In the genomic region with DNA sequence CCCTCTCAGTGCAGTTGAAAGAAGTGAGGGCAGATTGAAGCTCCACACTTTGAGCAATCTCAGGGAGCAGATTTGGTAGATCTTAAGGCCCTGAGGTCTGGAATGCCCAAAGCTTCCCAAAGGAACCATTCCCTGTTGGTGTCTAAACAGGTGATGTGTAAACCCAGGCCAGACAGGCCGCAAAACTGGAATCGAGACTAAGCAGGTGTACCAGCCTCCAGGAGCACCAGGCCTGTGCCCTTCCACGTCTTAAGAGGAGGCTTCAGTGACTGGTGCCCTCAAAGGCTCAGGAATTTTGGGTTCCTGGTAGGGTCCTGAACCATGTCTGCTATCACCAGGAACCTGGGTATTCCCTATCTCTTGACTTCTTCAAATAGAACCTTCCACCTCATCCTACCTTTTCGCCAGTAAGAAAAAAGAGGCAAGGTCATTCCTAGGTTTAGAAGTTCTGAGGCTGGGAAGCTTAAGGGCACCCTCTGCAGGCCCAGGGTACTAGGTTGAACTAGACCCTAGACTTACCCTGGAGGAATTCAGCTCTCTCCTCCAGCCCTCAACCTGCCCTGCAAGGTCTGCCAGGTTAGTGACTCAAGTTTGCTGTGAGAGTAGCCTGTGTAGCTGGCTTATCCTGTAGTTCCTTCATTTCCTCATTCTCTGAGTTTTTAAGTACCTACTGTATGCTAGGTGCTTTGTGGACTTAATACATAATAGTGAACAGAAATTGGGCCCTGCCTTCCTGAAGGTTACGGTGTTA, we compare ENCODE assay signal across 10 cellular contexts.
A peak's percentile ranks its signal among the peaks of the same experiment; 100 is the strongest.
DNase-seq lines count a peak whose midpoint lies in the region; ATAC-seq and TF ChIP-seq lines count a peak whose summit lies in the region.
"Had no signal": no experiment of that assay in that cellular context is flagged by ENCODE, and none has a peak within 500 bp of the region (broad histone marks: within the 10 kb centered on the region; RNA-seq: fewer than 3 reads in every experiment).

No MANE protein-coding gene starts in this region.

- peaks cover 4% of the 10 kb centered on the region for H3K9me3 Mint-ChIP-seq in activated CD8-positive, alpha-beta memory T cell treated with anti-CD3 and anti-CD28 coated beads, Interleukin-2, amount 10 ng/mL, durations not matched to agents 7 days and 5 days (ENCODE audit: low read depth)
- H3K9me3 Mint-ChIP-seq in MCF 10A (ENCODE audit: unreplicated experiment): no peaks in the 10 kb centered on the region
- peaks cover 3% of the 10 kb centered on the region for H3K9me3 Mint-ChIP-seq in memory B cell

- peak overlapping the region; percentile 72 for H3K27ac ChIP-seq in upper lobe of right lung

- no peak overlapping the region for H3K4me3 ChIP-seq in upper lobe of right lung

- TF ChIP-seq CTCF in MCF 10A (IDR thresholded peaks at IDR 0.05; ENCODE audit: unreplicated experiment) (no peak), upper lobe of right lung (IDR thresholded peaks at IDR 0.05) (no peak)

- no peak for DNase-seq in activated CD8-positive, alpha-beta memory T cell treated with anti-CD3 and anti-CD28 coated beads, Interleukin-2, amount 10 ng/mL, durations not matched to agents 7 days and 5 days
- DNase-seq in activated CD8-positive, alpha-beta memory T cell treated with anti-CD3 and anti-CD28 coated beads, Interleukin-2, amount 50 U/mL, for 4 hours: no peak
- DNase-seq in MCF 10A (ENCODE audit: unreplicated experiment) (peak; percentile 63), memory B cell (ENCODE audit: low spot score in 2 of 2) (no peak), upper lobe of right lung (no peak), sciatic nerve (ENCODE audit: low spot score) (no peak), NOMO-1 treated with DMSO at 0.1 percent for 48 hours (lab: John Stamatoyannopoulos, UW; ENCODE audit: unreplicated experiment) (no peak)
- DNase-seq in effector CD4-positive, alpha-beta T cell: no peak
- DNase-seq: NCI-H2227 treated with DMSO at 0.1 percent for 48 hours had no signal

- BruUV-seq in MCF 10A (replicated peaks; lab: Mats Ljungman, UMichigan): no TSS peak

- H3K36me3 Mint-ChIP-seq in activated CD8-positive, alpha-beta memory T cell treated with anti-CD3 and anti-CD28 coated beads, Interleukin-2, amount 10 ng/mL, durations not matched to agents 7 days and 5 days: peaks cover 2% of the 10 kb centered on the region
- H3K36me3 Mint-ChIP-seq in MCF 10A (ENCODE audit: insufficient read depth, unreplicated experiment): peaks cover 61% of the 10 kb centered on the region
- peaks cover 3% of the 10 kb centered on the region for H3K36me3 Mint-ChIP-seq in memory B cell
- H3K36me3 Mint-ChIP-seq: mesothelial cell of epicardium had no signal

- POLR2A ChIA-PET in MCF 10A (lab: Yijun Ruan, JAX): interaction anchor here (0.6 to 13.9 kb wide), 14 partner anchors 9 to 136 kb away, joined by 3 to 398 read pairs (median 6); a partner anchor contains a TSS

- peaks cover 5% of the 10 kb centered on the region for H3K4me1 Mint-ChIP-seq in activated CD8-positive, alpha-beta memory T cell treated with anti-CD3 and anti-CD28 coated beads, Interleukin-2, amount 10 ng/mL, durations not matched to agents 7 days and 5 days
- H3K4me1 Mint-ChIP-seq in MCF 10A (ENCODE audit: insufficient read depth, unreplicated experiment): peaks cover 55% of the 10 kb centered on the region
- H3K4me1 Mint-ChIP-seq in memory B cell: peaks cover 8% of the 10 kb centered on the region

- intact Hi-C loops in MCF 10A (cut with micrococcal nuclease) (loop anchor here (5.0 kb wide), 1 partner anchor 66 kb away; no protein-coding TSS in a partner anchor), upper lobe of right lung (cut with DNase I) (no loop called here), sciatic nerve (cut with DNase I) (no loop called here)

- peak; percentile 60 for ATAC-seq in activated CD8-positive, alpha-beta memory T cell treated with anti-CD3 and anti-CD28 coated beads, Interleukin-2, amount 10 ng/mL, durations not matched to agents 7 days and 5 days
- no peak for ATAC-seq in memory B cell (ENCODE audit: low read depth)
- peak; percentile 83 for ATAC-seq in upper lobe of right lung
- ATAC-seq in sciatic nerve: no peak

- no peak overlapping the region for H3K27ac Mint-ChIP-seq in activated CD8-positive, alpha-beta memory T cell treated with anti-CD3 and anti-CD28 coated beads, Interleukin-2, amount 10 ng/mL, durations not matched to agents 7 days and 5 days
- peak overlapping the region; percentile 97 for H3K27ac Mint-ChIP-seq in MCF 10A (ENCODE audit: low read depth, unreplicated experiment)
- H3K27ac Mint-ChIP-seq in memory B cell: peak overlapping the region; percentile 95
- H3K27ac Mint-ChIP-seq: mesothelial cell of epicardium had no signal

- H3K27me3 ChIP-seq in upper lobe of right lung: no peaks in the 10 kb centered on the region

- no peak overlapping the region for H3K4me3 Mint-ChIP-seq in activated CD8-positive, alpha-beta memory T cell treated with anti-CD3 and anti-CD28 coated beads, Interleukin-2, amount 10 ng/mL, durations not matched to agents 7 days and 5 days
- H3K4me3 Mint-ChIP-seq in MCF 10A (ENCODE audit: unreplicated experiment): no peak overlapping the region
- no peak overlapping the region for H3K4me3 Mint-ChIP-seq in memory B cell
- H3K4me3 Mint-ChIP-seq: mesothelial cell of epicardium had no signal

- H3K27me3 Mint-ChIP-seq in activated CD8-positive, alpha-beta memory T cell treated with anti-CD3 and anti-CD28 coated beads, Interleukin-2, amount 10 ng/mL, durations not matched to agents 7 days and 5 days: no peaks in the 10 kb centered on the region
- H3K27me3 Mint-ChIP-seq in MCF 10A (ENCODE audit: insufficient read depth, unreplicated experiment): no peaks in the 10 kb centered on the region
- H3K27me3 Mint-ChIP-seq in memory B cell: no peaks in the 10 kb centered on the region

- CTCF ChIA-PET in activated CD8-positive, alpha-beta memory T cell treated with anti-CD3 and anti-CD28 coated beads, Interleukin-2, amount 10 ng/mL, durations not matched to agents 7 days and 5 days (lab: Charles Lee): interaction anchor here (0.6 to 1.5 kb wide), 14 partner anchors 8 to 200 kb away, joined by 3 to 6 read pairs (median 4); no protein-coding TSS in a partner anchor
- CTCF ChIA-PET in MCF 10A (lab: Yijun Ruan, JAX): interaction anchor here (0.5 to 1.9 kb wide), 7 partner anchors 15 to 446 kb away, joined by 3 to 5 read pairs (median 4); no protein-coding TSS in a partner anchor

- no peaks in the 10 kb centered on the region for H3K9me3 ChIP-seq in upper lobe of right lung

- peaks cover 27% of the 10 kb centered on the region for H3K36me3 ChIP-seq in upper lobe of right lung

- H3K4me1 ChIP-seq in upper lobe of right lung: peaks cover 73% of the 10 kb centered on the region

Comparison
In these comparisons a context has a peak if more than half of its experiments do, and no peak if none do; other contexts are left out.
1. ATAC-seq: peak in activated CD8-positive, alpha-beta memory T cell treated with anti-CD3 and anti-CD28 coated beads, Interleukin-2, amount 10 ng/mL, durations not matched to agents 7 days and 5 days (single experiment) and upper lobe of right lung (single experiment); none in memory B cell (single experiment) and sciatic nerve (single experiment).